In genomic region chr18:23077493-23078256, GRCh38 we compare ENCODE assay signal across 1 cellular context.
TF ChIP-seq lines count a peak whose summit lies in the region.

No MANE protein-coding gene starts in this region.

TF ChIP-seq in K562, 482 proteins besides CTCF, POLR2A, EP300 and RAD21 (continued from another document):
- TF ChIP-seq RNF219 (CRISPR knock-in tag; IDR thresholded peaks at IDR 0.05) (no peak), ZNF431 (CRISPR knock-in tag; IDR thresholded peaks at IDR 0.05) (no peak), SPI1 (IDR thresholded peaks at IDR 0.05; ENCODE audit: borderline replicate concordance, low read depth, low read length) (peak; percentile 14; the same call in 1 of the 2 replicates), DEAF1 (CRISPR knock-in tag; IDR thresholded peaks at IDR 0.05) (no peak), ZNF133 (CRISPR knock-in tag; IDR thresholded peaks at IDR 0.05) (no peak)
